Comparison of ENCODE assay signal across 1 cellular context in the genomic region with DNA sequence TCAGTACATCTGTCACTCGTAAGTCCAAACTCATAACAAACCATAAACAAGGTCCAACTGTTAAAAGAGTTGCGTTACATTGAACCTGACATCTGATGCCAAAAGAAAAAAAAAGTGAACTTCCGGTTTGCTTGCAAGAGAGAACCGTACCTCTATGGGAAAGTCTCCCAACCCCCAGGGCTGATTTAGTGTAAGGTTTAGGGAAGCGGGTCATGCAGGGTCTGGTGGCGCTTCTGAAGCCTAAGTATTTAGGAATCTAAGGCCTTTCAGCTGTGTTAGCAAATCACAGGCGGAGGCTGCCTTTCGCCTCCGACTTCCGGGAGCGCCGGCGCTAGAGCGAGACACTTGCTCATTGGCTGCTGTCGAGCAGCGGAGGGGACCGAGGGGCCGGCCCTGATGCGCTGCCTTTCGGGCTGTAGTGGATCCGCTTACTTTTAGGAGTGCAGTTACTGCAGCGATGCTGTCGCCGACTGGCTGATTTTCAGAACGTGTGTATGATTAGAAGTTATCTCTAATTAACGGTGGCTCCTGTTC.
TF ChIP-seq lines count a peak whose summit lies in the region.

No MANE protein-coding gene starts in this region.

TF ChIP-seq in GM23338, 12 proteins besides CTCF, POLR2A, EP300 and RAD21 (continued from another document):
- TF ChIP-seq REST (IDR thresholded peaks at IDR 0.05; ENCODE audit: unreplicated experiment) = no peak
- TF ChIP-seq, protein P1, sequence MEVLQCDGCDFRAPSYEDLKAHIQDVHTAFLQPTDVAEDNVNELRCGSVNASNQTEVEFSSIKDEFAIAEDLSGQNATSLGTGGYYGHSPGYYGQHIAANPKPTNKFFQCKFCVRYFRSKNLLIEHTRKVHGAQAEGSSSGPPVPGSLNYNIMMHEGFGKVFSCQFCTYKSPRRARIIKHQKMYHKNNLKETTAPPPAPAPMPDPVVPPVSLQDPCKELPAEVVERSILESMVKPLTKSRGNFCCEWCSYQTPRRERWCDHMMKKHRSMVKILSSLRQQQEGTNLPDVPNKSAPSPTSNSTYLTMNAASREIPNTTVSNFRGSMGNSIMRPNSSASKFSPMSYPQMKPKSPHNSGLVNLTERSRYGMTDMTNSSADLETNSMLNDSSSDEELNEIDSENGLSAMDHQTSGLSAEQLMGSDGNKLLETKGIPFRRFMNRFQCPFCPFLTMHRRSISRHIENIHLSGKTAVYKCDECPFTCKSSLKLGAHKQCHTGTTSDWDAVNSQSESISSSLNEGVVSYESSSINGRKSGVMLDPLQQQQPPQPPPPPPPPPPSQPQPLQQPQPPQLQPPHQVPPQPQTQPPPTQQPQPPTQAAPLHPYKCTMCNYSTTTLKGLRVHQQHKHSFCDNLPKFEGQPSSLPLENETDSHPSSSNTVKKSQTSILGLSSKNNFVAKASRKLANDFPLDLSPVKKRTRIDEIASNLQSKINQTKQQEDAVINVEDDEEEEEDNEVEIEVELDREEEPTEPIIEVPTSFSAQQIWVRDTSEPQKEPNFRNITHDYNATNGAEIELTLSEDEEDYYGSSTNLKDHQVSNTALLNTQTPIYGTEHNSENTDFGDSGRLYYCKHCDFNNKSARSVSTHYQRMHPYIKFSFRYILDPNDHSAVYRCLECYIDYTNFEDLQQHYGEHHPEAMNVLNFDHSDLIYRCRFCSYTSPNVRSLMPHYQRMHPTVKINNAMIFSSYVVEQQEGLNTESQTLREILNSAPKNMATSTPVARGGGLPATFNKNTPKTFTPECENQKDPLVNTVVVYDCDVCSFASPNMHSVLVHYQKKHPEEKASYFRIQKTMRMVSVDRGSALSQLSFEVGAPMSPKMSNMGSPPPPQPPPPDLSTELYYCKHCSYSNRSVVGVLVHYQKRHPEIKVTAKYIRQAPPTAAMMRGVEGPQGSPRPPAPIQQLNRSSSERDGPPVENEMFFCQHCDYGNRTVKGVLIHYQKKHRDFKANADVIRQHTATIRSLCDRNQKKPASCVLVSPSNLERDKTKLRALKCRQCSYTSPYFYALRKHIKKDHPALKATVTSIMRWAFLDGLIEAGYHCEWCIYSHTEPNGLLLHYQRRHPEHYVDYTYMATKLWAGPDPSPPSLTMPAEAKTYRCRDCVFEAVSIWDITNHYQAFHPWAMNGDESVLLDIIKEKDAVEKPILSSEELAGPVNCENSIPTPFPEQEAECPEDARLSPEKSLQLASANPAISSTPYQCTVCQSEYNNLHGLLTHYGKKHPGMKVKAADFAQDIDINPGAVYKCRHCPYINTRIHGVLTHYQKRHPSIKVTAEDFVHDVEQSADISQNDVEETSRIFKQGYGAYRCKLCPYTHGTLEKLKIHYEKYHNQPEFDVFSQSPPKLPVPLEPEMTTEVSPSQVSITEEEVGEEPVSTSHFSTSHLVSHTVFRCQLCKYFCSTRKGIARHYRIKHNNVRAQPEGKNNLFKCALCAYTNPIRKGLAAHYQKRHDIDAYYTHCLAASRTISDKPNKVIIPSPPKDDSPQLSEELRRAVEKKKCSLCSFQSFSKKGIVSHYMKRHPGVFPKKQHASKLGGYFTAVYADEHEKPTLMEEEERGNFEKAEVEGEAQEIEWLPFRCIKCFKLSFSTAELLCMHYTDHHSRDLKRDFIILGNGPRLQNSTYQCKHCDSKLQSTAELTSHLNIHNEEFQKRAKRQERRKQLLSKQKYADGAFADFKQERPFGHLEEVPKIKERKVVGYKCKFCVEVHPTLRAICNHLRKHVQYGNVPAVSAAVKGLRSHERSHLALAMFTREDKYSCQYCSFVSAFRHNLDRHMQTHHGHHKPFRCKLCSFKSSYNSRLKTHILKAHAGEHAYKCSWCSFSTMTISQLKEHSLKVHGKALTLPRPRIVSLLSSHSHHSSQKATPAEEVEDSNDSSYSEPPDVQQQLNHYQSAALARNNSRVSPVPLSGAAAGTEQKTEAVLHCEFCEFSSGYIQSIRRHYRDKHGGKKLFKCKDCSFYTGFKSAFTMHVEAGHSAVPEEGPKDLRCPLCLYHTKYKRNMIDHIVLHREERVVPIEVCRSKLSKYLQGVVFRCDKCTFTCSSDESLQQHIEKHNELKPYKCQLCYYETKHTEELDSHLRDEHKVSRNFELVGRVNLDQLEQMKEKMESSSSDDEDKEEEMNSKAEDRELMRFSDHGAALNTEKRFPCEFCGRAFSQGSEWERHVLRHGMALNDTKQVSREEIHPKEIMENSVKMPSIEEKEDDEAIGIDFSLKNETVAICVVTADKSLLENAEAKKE (CRISPR knock-in tag; IDR thresholded peaks at IDR 0.05) = no peak
- no peak for TF ChIP-seq EZH2 (IDR thresholded peaks at IDR 0.05; ENCODE audit: low read depth, unreplicated experiment)
- TF ChIP-seq JUNB (IDR thresholded peaks at IDR 0.05; ENCODE audit: unreplicated experiment) = no peak
- no peak for TF ChIP-seq STAT1 (IDR thresholded peaks at IDR 0.05; ENCODE audit: unreplicated experiment)
